ENCODE assay signal across 8 cellular contexts in the genomic region with DNA sequence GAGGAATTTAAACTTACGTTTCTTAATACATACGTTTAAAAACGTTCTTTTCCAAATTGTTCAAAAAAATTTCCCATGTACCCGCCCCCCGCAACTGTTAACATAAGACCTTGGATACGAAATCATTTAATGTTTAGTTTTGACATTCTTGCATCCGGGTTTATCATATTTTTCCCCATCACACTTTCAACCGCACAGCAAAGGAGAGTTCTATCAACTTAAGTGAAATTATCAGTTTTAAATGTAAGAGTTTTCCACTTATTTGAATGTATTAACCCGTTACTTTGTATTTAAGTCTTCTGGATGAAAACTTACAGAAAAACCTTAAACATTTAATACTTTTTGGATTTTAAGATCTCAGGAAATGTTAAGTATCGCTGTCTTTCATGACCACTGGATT. TPM values are rescaled to one million over a fixed set of nuclear protein-coding genes. Genes with fewer than 3 reads are reported as not detected.
A peak's percentile ranks its signal among the peaks of the same experiment; 100 is the strongest.
DNase-seq lines count a peak whose midpoint lies in the region; ATAC-seq and TF ChIP-seq lines count a peak whose summit lies in the region.

No MANE protein-coding gene starts in this region.

- peak overlapping the region; percentile 92 to 98 for H3K4me3 ChIP-seq in right atrium auricular region

- H3K4me3 Mint-ChIP-seq in brain (peak overlapping the region; percentile 96 to 100 (median 99)), mesothelial cell of epicardium (peak overlapping the region; percentile 100)

- H3K4me1 ChIP-seq in right atrium auricular region, result peaks cover 0 to 16% of the 10 kb centered on the region in 2 donors

- ATAC-seq in Right ventricle myocardium superior (ENCODE audit: poor library complexity) (no peak), esophagus mucosa (no peak), HG03108 (IDR thresholded peaks at IDR 0.05; ENCODE audit: unreplicated experiment) (no peak), HG02870 (IDR thresholded peaks at IDR 0.05; ENCODE audit: unreplicated experiment) (no peak)

- H3K9me3 ChIP-seq in right atrium auricular region, result no peaks in the 10 kb centered on the region

- H3K27ac Mint-ChIP-seq in brain (peak overlapping the region; percentile 98 to 100 (median 99)), mesothelial cell of epicardium (peak overlapping the region; percentile 100)

- H3K9me3 Mint-ChIP-seq in brain, result peaks cover 4 to 9% (median 6%) of the 10 kb centered on the region in 5 experiments
- peaks cover 5% of the 10 kb centered on the region for H3K9me3 Mint-ChIP-seq in mesothelial cell of epicardium

- H3K36me3 Mint-ChIP-seq in brain, result peaks cover 28% of the 10 kb centered on the region
- peaks cover 9% of the 10 kb centered on the region for H3K36me3 Mint-ChIP-seq in mesothelial cell of epicardium

- H3K4me1 Mint-ChIP-seq in brain (peaks cover 50% of the 10 kb centered on the region), mesothelial cell of epicardium (peaks cover 24% of the 10 kb centered on the region)

- intact Hi-C loops in Right ventricle myocardium superior (cut with DNase I), result no loop called here

- TF ChIP-seq CTCF in right atrium auricular region (IDR thresholded peaks at IDR 0.05), result no peak
- TF ChIP-seq CTCF in brain (conservative IDR thresholded peaks at IDR 0.05), result no peak
- TF ChIP-seq CTCF in mesothelial cell of epicardium (IDR thresholded peaks at IDR 0.05; ENCODE audit: unreplicated experiment), result no peak

- no peak for DNase-seq in right atrium auricular region (ENCODE audit: low spot score)
- DNase-seq in Right ventricle myocardium superior, result no peak
- DNase-seq in mesothelial cell of epicardium (ENCODE audit: low spot score in 2 of 2, unreplicated experiment in 2 of 2), result no peak
- DNase-seq in GM19240 (ENCODE audit: insufficient read length, low spot score), result no peak

- H3K27ac ChIP-seq in right atrium auricular region, result peak overlapping the region; percentile 95 to 98

- H3K27me3 ChIP-seq in right atrium auricular region, result no peaks in the 10 kb centered on the region

- no peaks in the 10 kb centered on the region for H3K36me3 ChIP-seq in right atrium auricular region

- H3K27me3 Mint-ChIP-seq in brain (peaks cover 10% of the 10 kb centered on the region), mesothelial cell of epicardium (ENCODE audit: low read depth) (no peaks in the 10 kb centered on the region)

RNA-seq across cellular contexts. Expression of a gene that starts 0.6 kb away (rescaled TPM):
- 10 to 100 TPM; 16.1 to 19.4 TPM for total RNA-seq in right atrium auricular region
- 13.9 TPM for total RNA-seq in Right ventricle myocardium superior
- 2.7 TPM for polyA plus RNA-seq in brain (ENCODE audit: insufficient read depth, low read depth, low replicate concordance)
- total RNA-seq in mesothelial cell of epicardium, result 46.7 to 56.9 TPM (median 47.9 TPM) in 3 replicates
- 32.6 TPM for total RNA-seq in esophagus mucosa
